1 cellular context compared by ENCODE assay signal in genomic region chr1:41003640-41004220, GRCh38.
A peak's percentile ranks its signal among the peaks of the same experiment; 100 is the strongest.
TF ChIP-seq lines count a peak whose summit lies in the region.

No MANE protein-coding gene starts in this region.

TF ChIP-seq in K562, 482 proteins besides CTCF, POLR2A, EP300 and RAD21 (continued from another document):
- TF ChIP-seq CTCFL (IDR thresholded peaks at IDR 0.05; ENCODE audit: borderline replicate concordance, insufficient read depth, low read depth, low read length, poor library complexity, severe bottlenecking) (peak; percentile 79), CCAR2 (IDR thresholded peaks at IDR 0.05; ENCODE audit: low read depth, low read length) (no peak), ILK (tag; IDR thresholded peaks at IDR 0.05; ENCODE audit: borderline replicate concordance, low read depth) (no peak), FOXJ2 (tag; IDR thresholded peaks at IDR 0.05) (peak; percentile 95), AFF1 (IDR thresholded peaks at IDR 0.05; ENCODE audit: low read depth in 1 of 2, partially characterized antibody in 2 of 2) (peak in 1 of 2 experiments; percentile 81), TAF9B (IDR thresholded peaks at IDR 0.05; ENCODE audit: partially characterized antibody) (peak; percentile 100), MBD1 (CRISPR knock-in tag; IDR thresholded peaks at IDR 0.05) (no peak), ZNF318 (IDR thresholded peaks at IDR 0.05; ENCODE audit: borderline replicate concordance in 1 of 2, low read depth in 1 of 2) (peak in 1 of 2 experiments; percentile 100; a peak in 2 of 4 replicates), BRF2 (IDR thresholded peaks at IDR 0.05; ENCODE audit: borderline replicate concordance, insufficient read depth, insufficient read length) (no peak)
TF ChIP-seq in K562: peak in this region for 190.
